In the genomic region with DNA sequence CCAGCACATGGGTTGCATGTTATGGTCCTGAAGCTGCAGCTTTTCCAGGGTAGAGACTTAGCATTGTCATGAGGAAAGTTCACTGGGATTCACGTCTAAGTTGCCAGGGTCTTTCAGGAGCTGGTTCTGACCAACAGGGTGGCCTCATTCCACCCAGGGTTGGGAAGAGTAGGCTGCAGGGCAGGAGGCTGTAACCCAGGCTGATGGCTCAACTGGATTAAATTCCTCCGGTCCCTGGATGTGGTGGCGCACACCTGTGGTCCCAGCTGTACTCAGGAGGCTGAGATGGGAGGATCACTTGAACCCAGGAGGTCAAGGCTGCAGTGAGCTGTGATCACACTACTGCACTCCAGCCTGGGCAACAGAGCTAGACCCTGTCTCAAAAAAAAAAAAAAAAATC, we compare ENCODE assay signal across 22 cellular contexts. TPM values are rescaled to one million over a fixed set of nuclear protein-coding genes. Genes with fewer than 3 reads are reported as not detected.
A peak's percentile ranks its signal among the peaks of the same experiment; 100 is the strongest.
DNase-seq lines count a peak whose midpoint lies in the region; ATAC-seq, FAIRE-seq and TF ChIP-seq lines count a peak whose summit lies in the region.
"Had no signal": no experiment of that assay in that cellular context is flagged by ENCODE, and none has a peak within 500 bp of the region (broad histone marks: within the 10 kb centered on the region; RNA-seq: fewer than 3 reads in every experiment).

No MANE protein-coding gene starts in this region.

- H2AFZ ChIP-seq in smooth muscle cell (ENCODE audit: low read depth): no peak overlapping the region

- no peak for DNase-seq in CD4-positive, CD25-positive, alpha-beta regulatory T cell
- DNase-seq in kidney (peak; percentile 10), smooth muscle cell (lab: John Stamatoyannopoulos, UW; ENCODE audit: unreplicated experiment) (no peak), OCI-M2 (lab: John Stamatoyannopoulos, UW; ENCODE audit: unreplicated experiment) (no peak)
- DNase-seq in activated T-cell treated with anti-CD3 and anti-CD28 coated beads, Interleukin-2, amount 50 U/mL, for 4 hours: no peak
- DNase-seq in effector CD8-positive, alpha-beta T cell (lab: John Stamatoyannopoulos, UW): no peak
- no peak for DNase-seq in naive thymus-derived CD4-positive, alpha-beta T cell
- DNase-seq: GF-D8; KBM-7; NCI-H1092 treated with DMSO at 0.1 percent for 48 hours; NCI-H1436 treated with DMSO at 0.1 percent for 48 hours; NCI-H2029; NCI-H226; NCI-H510A treated with DMSO at 0.1 percent for 48 hours; NCI-H774; NK-92 treated with Interleukin-12 subunit alpha and Interleukin-12 subunit beta, amount 100 ng/mL, for 24 hours; SHP77 had no signal

- H3K4me2 ChIP-seq in smooth muscle cell: no peak overlapping the region
- H3K4me2 ChIP-seq: GM23338 had no signal

- CTCF ChIA-PET in naive thymus-derived CD4-positive, alpha-beta T cell (lab: Charles Lee): interaction anchor here (0.6 to 13.9 kb wide), 21 partner anchors 8 to 807 kb away, joined by 3 to 340 read pairs (median 5); no protein-coding TSS in a partner anchor

- WGBS in smooth muscle cell (ENCODE audit: low lambda C conversion rate): 83% methylated on average over 3 of the region's 3 CpGs

- H3K4me3 ChIP-seq in CD4-positive, CD25-positive, alpha-beta regulatory T cell (ENCODE audit: low read depth, low read length): no peak overlapping the region
- no peak overlapping the region for H3K4me3 ChIP-seq in kidney (ENCODE audit: low read length in 2 of 2)
- H3K4me3 ChIP-seq in smooth muscle cell: no peak overlapping the region
- H3K4me3 ChIP-seq in naive thymus-derived CD4-positive, alpha-beta T cell (ENCODE audit: low read length): no peak overlapping the region
- H3K4me3 ChIP-seq: GM23338, HAP-1 had no signal

- H3K27ac ChIP-seq in CD4-positive, CD25-positive, alpha-beta regulatory T cell (ENCODE audit: insufficient read depth, low read length, poor library complexity, severe bottlenecking): no peak overlapping the region
- peak overlapping the region; percentile 72 for H3K27ac ChIP-seq in VCaP
- no peak overlapping the region for H3K27ac ChIP-seq in kidney (ENCODE audit: low read depth in 2 of 2, low read length in 2 of 2)
- peak overlapping the region; percentile 85 for H3K27ac ChIP-seq in smooth muscle cell (ENCODE audit: low read depth)
- no peak overlapping the region for H3K27ac ChIP-seq in naive thymus-derived CD4-positive, alpha-beta T cell (ENCODE audit: low read depth, low read length)

- POLR2A ChIA-PET in naive thymus-derived CD4-positive, alpha-beta T cell (lab: Charles Lee): interaction anchor here (0.6 to 8.1 kb wide), 7 partner anchors 9 to 494 kb away, joined by 3 to 78 read pairs (median 3); no protein-coding TSS in a partner anchor

- H3F3A ChIP-seq in smooth muscle cell (ENCODE audit: low read depth): no peaks in the 10 kb centered on the region

- H3K9ac ChIP-seq in kidney (ENCODE audit: low read length in 2 of 2): no peak overlapping the region
- H3K9ac ChIP-seq in smooth muscle cell (ENCODE audit: low read depth): no peak overlapping the region

- no peaks in the 10 kb centered on the region for H3K9me3 Mint-ChIP-seq in CD4-positive, CD25-positive, alpha-beta regulatory T cell
- no peaks in the 10 kb centered on the region for H3K9me3 Mint-ChIP-seq in activated T-cell treated with anti-CD3 and anti-CD28 coated beads, Interleukin-2, amount 50 U/mL, for 4 hours
- H3K9me3 Mint-ChIP-seq in naive thymus-derived CD4-positive, alpha-beta T cell: no peaks in the 10 kb centered on the region
- H3K9me3 Mint-ChIP-seq: GM23338 had no signal

- no peak for FAIRE-seq in kidney (lab: Jason Lieb, UNC)

- H3K79me2 ChIP-seq in smooth muscle cell (ENCODE audit: low read depth): no peaks in the 10 kb centered on the region

- H3K9me3 ChIP-seq in CD4-positive, CD25-positive, alpha-beta regulatory T cell (ENCODE audit: control insufficient read depth in 2 of 2, low read length in 2 of 2): no peaks in the 10 kb centered on the region
- H3K9me3 ChIP-seq in kidney (ENCODE audit: control insufficient read depth in 1 of 2, low read length in 2 of 2): no peaks in the 10 kb centered on the region
- H3K9me3 ChIP-seq in smooth muscle cell (replicated peaks; ENCODE audit: low read depth): no peaks in the 10 kb centered on the region
- H3K9me3 ChIP-seq in naive thymus-derived CD4-positive, alpha-beta T cell (ENCODE audit: control insufficient read depth in 2 of 3, low read length in 3 of 3): no peaks in the 10 kb centered on the region
- H3K9me3 ChIP-seq: HAP-1 had no signal

- peaks cover 0 to 6% (median 0%) of the 10 kb centered on the region in 4 donors for H3K4me1 Mint-ChIP-seq in CD4-positive, CD25-positive, alpha-beta regulatory T cell
- no peaks in the 10 kb centered on the region for H3K4me1 Mint-ChIP-seq in activated T-cell treated with anti-CD3 and anti-CD28 coated beads, Interleukin-2, amount 50 U/mL, for 4 hours (ENCODE audit: low read depth)
- H3K4me1 Mint-ChIP-seq in naive thymus-derived CD4-positive, alpha-beta T cell: peaks cover 0 to 4% (median 0%) of the 10 kb centered on the region in 7 donors

- H3K4me1 ChIP-seq in CD4-positive, CD25-positive, alpha-beta regulatory T cell (ENCODE audit: control insufficient read depth, insufficient read depth, low read length, poor library complexity, severe bottlenecking): peaks cover 6% of the 10 kb centered on the region
- H3K4me1 ChIP-seq in kidney (ENCODE audit: control insufficient read depth in 1 of 2, insufficient read depth in 1 of 2, low read depth in 1 of 2, low read length in 2 of 2) (peaks cover 2 to 13% of the 10 kb centered on the region in 2 donors), smooth muscle cell (ENCODE audit: low read depth) (peaks cover 17% of the 10 kb centered on the region)
- no peaks in the 10 kb centered on the region for H3K4me1 ChIP-seq in naive thymus-derived CD4-positive, alpha-beta T cell (ENCODE audit: control insufficient read depth in 2 of 2, insufficient read depth in 2 of 2, low read length in 2 of 2)
- H3K4me1 ChIP-seq: HAP-1 had no signal

- peak overlapping the region in 2 of 3 donors; percentile 13 to 42 for H3K27ac Mint-ChIP-seq in CD4-positive, CD25-positive, alpha-beta regulatory T cell
- no peak overlapping the region for H3K27ac Mint-ChIP-seq in naive thymus-derived CD4-positive, alpha-beta T cell
- H3K27ac Mint-ChIP-seq: B cell, CD14-positive monocyte, GM23338 had no signal

- no peak for ATAC-seq in CD4-positive, CD25-positive, alpha-beta regulatory T cell (ENCODE audit: low read depth in 2 of 2)
- ATAC-seq in activated T-cell treated with anti-CD3 and anti-CD28 coated beads, Interleukin-2, amount 50 U/mL, for 4 hours: no peak
- no peak for ATAC-seq in naive thymus-derived CD4-positive, alpha-beta T cell

- peaks cover 6% of the 10 kb centered on the region for H3K27me3 Mint-ChIP-seq in CD4-positive, CD25-positive, alpha-beta regulatory T cell
- H3K27me3 Mint-ChIP-seq in activated T-cell treated with anti-CD3 and anti-CD28 coated beads, Interleukin-2, amount 50 U/mL, for 4 hours (ENCODE audit: low read depth): no peaks in the 10 kb centered on the region
- H3K27me3 Mint-ChIP-seq in naive thymus-derived CD4-positive, alpha-beta T cell: no peaks in the 10 kb centered on the region

- no peak overlapping the region for H3K4me3 Mint-ChIP-seq in CD4-positive, CD25-positive, alpha-beta regulatory T cell
- H3K4me3 Mint-ChIP-seq in activated T-cell treated with anti-CD3 and anti-CD28 coated beads, Interleukin-2, amount 50 U/mL, for 4 hours: no peak overlapping the region
- H3K4me3 Mint-ChIP-seq in naive thymus-derived CD4-positive, alpha-beta T cell: no peak overlapping the region
- H3K4me3 Mint-ChIP-seq: B cell, CD14-positive monocyte, GM23338 had no signal

- H3K36me3 Mint-ChIP-seq in CD4-positive, CD25-positive, alpha-beta regulatory T cell: no peaks in the 10 kb centered on the region
- H3K36me3 Mint-ChIP-seq in activated T-cell treated with anti-CD3 and anti-CD28 coated beads, Interleukin-2, amount 50 U/mL, for 4 hours (ENCODE audit: insufficient read depth): no peaks in the 10 kb centered on the region
- no peaks in the 10 kb centered on the region for H3K36me3 Mint-ChIP-seq in naive thymus-derived CD4-positive, alpha-beta T cell
- H3K36me3 Mint-ChIP-seq: CD14-positive monocyte had no signal

- H3K27me3 ChIP-seq in CD4-positive, CD25-positive, alpha-beta regulatory T cell (ENCODE audit: control insufficient read depth, insufficient read depth, low read length): no peaks in the 10 kb centered on the region
- H3K27me3 ChIP-seq in smooth muscle cell (ENCODE audit: low read depth): no peaks in the 10 kb centered on the region
- no peaks in the 10 kb centered on the region for H3K27me3 ChIP-seq in naive thymus-derived CD4-positive, alpha-beta T cell (ENCODE audit: control insufficient read depth in 2 of 2, insufficient read depth in 2 of 2, low read length in 2 of 2)

- TF ChIP-seq CTCF in VCaP (conservative IDR thresholded peaks at IDR 0.05): no peak
- TF ChIP-seq CTCF in kidney (IDR thresholded peaks at IDR 0.05; ENCODE audit: borderline replicate concordance, extremely low read depth, insufficient read depth): no peak
- TF ChIP-seq CTCF in smooth muscle cell (IDR thresholded peaks at IDR 0.05; ENCODE audit: borderline replicate concordance, insufficient read depth, poor library complexity, severe bottlenecking): no peak

- no peaks in the 10 kb centered on the region for H4K20me1 ChIP-seq in smooth muscle cell (ENCODE audit: low read depth)

- intact Hi-C loops in kidney (cut with DNase I): loop anchor here (5.0 kb wide), 1 partner anchor 180 kb away; no protein-coding TSS in a partner anchor
- intact Hi-C loops in naive thymus-derived CD4-positive, alpha-beta T cell (cut with micrococcal nuclease): loop anchor here (2.0 to 10.0 kb wide), 3 partner anchors 73 to 807 kb away; no protein-coding TSS in a partner anchor

- no peaks in the 10 kb centered on the region for H3K36me3 ChIP-seq in CD4-positive, CD25-positive, alpha-beta regulatory T cell (ENCODE audit: control insufficient read depth, insufficient read depth, low read length)
- H3K36me3 ChIP-seq in kidney (ENCODE audit: control insufficient read depth in 1 of 2, insufficient read depth in 2 of 2, low read length in 2 of 2): no peaks in the 10 kb centered on the region
- no peaks in the 10 kb centered on the region for H3K36me3 ChIP-seq in smooth muscle cell (ENCODE audit: low read depth)
- H3K36me3 ChIP-seq in naive thymus-derived CD4-positive, alpha-beta T cell (ENCODE audit: control insufficient read depth in 2 of 3, insufficient read depth in 3 of 3, low read length in 3 of 3): no peaks in the 10 kb centered on the region
- H3K36me3 ChIP-seq: HAP-1 had no signal

RNA-seq across cellular contexts. Expression of a gene that starts 44.2 kb away (rescaled TPM):
- total RNA-seq in CD4-positive, CD25-positive, alpha-beta regulatory T cell: 2.9 TPM
- polyA plus RNA-seq in CD4-positive, CD25-positive, alpha-beta regulatory T cell: 10 to 100 TPM in 3 of 4 donors, 1 to 10 TPM in 1; 4.4 to 16.0 (median 14.2) TPM
- total RNA-seq in kidney (47.7 TPM), smooth muscle cell (12.6 and 22.6 TPM in 2 replicates)
- polyA plus RNA-seq in kidney (ENCODE audit: insufficient read depth, low read depth, low replicate concordance) (95.1 TPM), smooth muscle cell (26.4 and 34.7 TPM in 2 replicates)
- total RNA-seq in activated T-cell treated with anti-CD3 and anti-CD28 coated beads, Interleukin-2, amount 50 U/mL, for 4 hours: 10 to 100 TPM in 1 of 3 donors, 1 to 10 TPM in 2; 7.4 to 15.3 (median 8.0) TPM
- 10 to 100 TPM in 4 of 5 experiments, 1 to 10 TPM in 1; 8.0 to 18.3 (median 10.2) TPM for total RNA-seq in naive thymus-derived CD4-positive, alpha-beta T cell
- polyA plus RNA-seq in naive thymus-derived CD4-positive, alpha-beta T cell: 10 to 100 TPM; 22.8 to 23.4 TPM

Comparison
In these comparisons a context has a peak if more than half of its experiments do, and no peak if none do; other contexts are left out.
1. H3K27ac ChIP-seq: peak in VCaP (single experiment) and smooth muscle cell (single experiment); none in CD4-positive, CD25-positive, alpha-beta regulatory T cell (single experiment), kidney (0 of 2) and naive thymus-derived CD4-positive, alpha-beta T cell (single experiment).
2. H3K27ac Mint-ChIP-seq: peak in CD4-positive, CD25-positive, alpha-beta regulatory T cell (2 of 3); none in naive thymus-derived CD4-positive, alpha-beta T cell (0 of 9).